In the genomic region with DNA sequence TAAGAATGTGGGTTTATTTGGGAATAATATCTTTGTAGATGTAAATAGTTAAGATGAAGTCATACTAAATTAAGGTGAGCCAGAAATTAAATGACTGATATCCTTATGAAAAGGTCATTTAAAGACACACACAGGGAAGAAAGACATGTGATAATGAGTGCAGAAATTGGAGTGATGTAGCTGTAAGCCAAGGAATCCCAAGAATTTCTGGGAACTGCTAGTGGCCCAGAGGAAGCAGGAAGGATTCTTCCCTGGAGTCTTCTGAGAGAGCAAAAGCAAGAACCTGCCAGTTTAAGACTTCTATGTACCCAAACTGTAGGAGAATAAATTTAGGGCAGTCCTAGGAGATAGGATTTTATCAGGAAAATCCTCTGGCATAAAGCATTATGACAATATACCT, we compare ENCODE assay signal across 24 cellular contexts.
DNase-seq lines count a peak whose midpoint lies in the region; ATAC-seq and TF ChIP-seq lines count a peak whose summit lies in the region.
"Had no signal": no experiment of that assay in that cellular context is flagged by ENCODE, and none has a peak within 500 bp of the region (broad histone marks: within the 10 kb centered on the region; RNA-seq: fewer than 3 reads in every experiment).

No MANE protein-coding gene starts in this region.

- H3K4me3 ChIP-seq in iPS DF 6.9 (ENCODE audit: low read length) (no peak overlapping the region), mesodermal cell (ENCODE audit: extremely low read depth, insufficient read depth, low read length, poor library complexity, severe bottlenecking) (no peak overlapping the region), hepatocyte (no peak overlapping the region), Caco-2 (ENCODE audit: low read depth, low read length) (no peak overlapping the region)
- H3K4me3 ChIP-seq: BLaER1 had no signal

- H3K36me3 ChIP-seq in iPS DF 6.9 (ENCODE audit: control insufficient read depth, insufficient read depth, low read length) (no peaks in the 10 kb centered on the region), mesodermal cell (ENCODE audit: control insufficient read depth, insufficient read depth, low read length) (no peaks in the 10 kb centered on the region), hepatocyte (replicated peaks; ENCODE audit: insufficient read depth, low read depth) (no peaks in the 10 kb centered on the region), Caco-2 (ENCODE audit: control insufficient read depth, insufficient read depth, low read length) (no peaks in the 10 kb centered on the region)
- H3K36me3 ChIP-seq: BLaER1 had no signal

- no peaks in the 10 kb centered on the region for H3K36me3 Mint-ChIP-seq in Caco-2 (ENCODE audit: insufficient read depth, unreplicated experiment)
- H3K36me3 Mint-ChIP-seq: CD8-positive, alpha-beta T cell had no signal

- H3K27me3 Mint-ChIP-seq in Caco-2 (ENCODE audit: insufficient read depth, unreplicated experiment): no peaks in the 10 kb centered on the region

- H3K27me3 ChIP-seq in iPS DF 6.9 (ENCODE audit: control insufficient read depth, insufficient read depth, low read length): no peaks in the 10 kb centered on the region
- H3K27me3 ChIP-seq in hepatocyte: no peaks in the 10 kb centered on the region
- no peaks in the 10 kb centered on the region for H3K27me3 ChIP-seq in Caco-2 (replicated peaks; ENCODE audit: control insufficient read depth, insufficient read depth, low read length)
- H3K27me3 ChIP-seq: BLaER1 had no signal

- POLR2A ChIA-PET in Caco-2 (lab: Charles Lee): no interaction called here

- DNase-seq in ELF-1 (ENCODE audit: low read depth, low spot score): peak; percentile 37
- DNase-seq in astrocyte of the hippocampus (ENCODE audit: low read depth, low spot score): peak; percentile 63
- DNase-seq in iPS DF 6.9 (ENCODE audit: low read depth, low spot score): peak; percentile 43
- no peak for DNase-seq in COLO668 (lab: John Stamatoyannopoulos, UW; ENCODE audit: unreplicated experiment)
- no peak for DNase-seq in hepatocyte (ENCODE audit: low spot score)
- no peak for DNase-seq in Caco-2
- DNase-seq: 8988T; CD8-positive, alpha-beta T cell; DND-41; GF-D8; H7; KG1; NCI-H1048; NCI-H1436 treated with DMSO at 0.1 percent for 48 hours; NCI-H2029 treated with DMSO at 0.1 percent for 48 hours; NCI-H2171 treated with DMSO at 0.1 percent for 48 hours; NCI-H446 treated with DMSO at 0.1 percent for 48 hours; NCI-H748 treated with DMSO at 0.1 percent for 48 hours; RPMI8226; SIG-M5 had no signal

- no peak for ATAC-seq in HG03039 (IDR thresholded peaks at IDR 0.05; ENCODE audit: unreplicated experiment)
- ATAC-seq: CD8-positive, alpha-beta T cell; HepG2 had no signal

- no peaks in the 10 kb centered on the region for H3K9me2 ChIP-seq in hepatocyte (replicated peaks; ENCODE audit: insufficient read depth)

- H2AFZ ChIP-seq in hepatocyte: no peak overlapping the region

- no peak overlapping the region for H3K4me2 ChIP-seq in hepatocyte
- H3K4me2 ChIP-seq: BLaER1 had no signal

- H3K4me3 Mint-ChIP-seq in Caco-2 (ENCODE audit: unreplicated experiment): no peak overlapping the region
- H3K4me3 Mint-ChIP-seq: CD8-positive, alpha-beta T cell had no signal

- CTCF ChIA-PET in Caco-2 (lab: Charles Lee): no interaction called here

- H3K27ac Mint-ChIP-seq in Caco-2 (ENCODE audit: unreplicated experiment): no peak overlapping the region
- H3K27ac Mint-ChIP-seq: CD8-positive, alpha-beta T cell had no signal

- intact Hi-C loops in Caco-2 (cut with micrococcal nuclease; ENCODE audit: unreplicated experiment): no loop called here

- peaks cover 17% of the 10 kb centered on the region for H3K9me3 Mint-ChIP-seq in Caco-2 (ENCODE audit: unreplicated experiment)

- H4K20me1 ChIP-seq in hepatocyte (ENCODE audit: insufficient read depth, poor library complexity, severe bottlenecking): no peaks in the 10 kb centered on the region
- H4K20me1 ChIP-seq: BLaER1 had no signal

- H3K9me3 ChIP-seq in iPS DF 6.9 (ENCODE audit: control insufficient read depth, insufficient read depth, low read length) (no peaks in the 10 kb centered on the region), mesodermal cell (ENCODE audit: control insufficient read depth, low read length) (no peaks in the 10 kb centered on the region), hepatocyte (ENCODE audit: low read depth) (no peaks in the 10 kb centered on the region), Caco-2 (no peaks in the 10 kb centered on the region)
- H3K9me3 ChIP-seq: BLaER1 had no signal

- no peak for TF ChIP-seq CTCF in hepatocyte (IDR thresholded peaks at IDR 0.05; ENCODE audit: poor library complexity)
- no peak for TF ChIP-seq CTCF in Caco-2 (IDR thresholded peaks at IDR 0.05; ENCODE audit: insufficient read depth in 1 of 2, low read depth in 1 of 2, low read length in 1 of 2, severe bottlenecking in 1 of 2, unreplicated experiment in 1 of 2)

- H3K27ac ChIP-seq in iPS DF 6.9 (ENCODE audit: low read length) (no peak overlapping the region), mesodermal cell (ENCODE audit: low read depth, low read length, severe bottlenecking) (peak overlapping the region; percentile 6), hepatocyte (no peak overlapping the region)
- H3K27ac ChIP-seq: BLaER1 had no signal

- H3K79me2 ChIP-seq in hepatocyte: no peaks in the 10 kb centered on the region

- no TSS peak for BruUV-seq in Caco-2 (replicated peaks; lab: Mats Ljungman, UMichigan)

- H3K4me1 Mint-ChIP-seq in Caco-2 (ENCODE audit: low read depth, unreplicated experiment): peaks cover 44% of the 10 kb centered on the region

- peaks cover 8% of the 10 kb centered on the region; the same call in 1 of the 2 replicates for H3K4me1 ChIP-seq in iPS DF 6.9 (ENCODE audit: control insufficient read depth, insufficient read depth, low read length)
- peaks cover 13% of the 10 kb centered on the region for H3K4me1 ChIP-seq in mesodermal cell (ENCODE audit: control insufficient read depth, insufficient read depth, low read length, poor library complexity, severe bottlenecking)
- no peaks in the 10 kb centered on the region for H3K4me1 ChIP-seq in hepatocyte (ENCODE audit: insufficient read depth)
- H3K4me1 ChIP-seq in Caco-2: peaks cover 28% of the 10 kb centered on the region

Comparison
In these comparisons a context has a peak if more than half of its experiments do, and no peak if none do; other contexts are left out.
1. DNase-seq: peak in ELF-1 (single experiment), astrocyte of the hippocampus (single experiment) and iPS DF 6.9 (single experiment); none in COLO668 (single experiment), hepatocyte (single experiment) and Caco-2 (0 of 2).